In the genomic region with DNA sequence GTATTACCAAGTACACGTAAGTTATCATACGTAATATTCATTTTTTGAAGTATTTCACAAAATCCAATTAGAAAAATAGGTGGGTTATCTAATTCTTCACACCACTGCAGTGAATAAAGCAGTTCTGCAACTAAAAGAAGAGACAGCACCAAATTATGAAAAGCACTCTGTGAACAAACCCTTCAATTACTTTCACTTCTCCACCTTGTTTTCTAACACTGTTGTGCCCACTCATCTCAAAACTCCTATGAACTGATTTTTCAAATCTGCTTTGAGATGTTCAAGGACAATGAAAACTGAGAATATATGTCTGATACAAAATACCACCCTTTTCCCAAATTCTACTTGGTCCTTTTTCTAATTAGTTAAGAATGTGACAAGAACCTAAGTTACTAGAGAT, we compare ENCODE assay signal across 16 cellular contexts. TPM values are rescaled to one million over a fixed set of nuclear protein-coding genes. Genes with fewer than 3 reads are reported as not detected.
A peak's percentile ranks its signal among the peaks of the same experiment; 100 is the strongest.
DNase-seq lines count a peak whose midpoint lies in the region; ATAC-seq, FAIRE-seq and TF ChIP-seq lines count a peak whose summit lies in the region.
"Had no signal": no experiment of that assay in that cellular context is flagged by ENCODE, and none has a peak within 500 bp of the region (broad histone marks: within the 10 kb centered on the region; RNA-seq: fewer than 3 reads in every experiment).

No MANE protein-coding gene starts in this region.

- no peak overlapping the region for H2BK120ac ChIP-seq in neuronal stem cell (ENCODE audit: low read depth, low read length)

- no peak for FAIRE-seq in RCC 7860 (lab: Jason Lieb, UNC)
- FAIRE-seq: small intestine had no signal

- no peak overlapping the region for H3K4me2 ChIP-seq in neuronal stem cell (ENCODE audit: insufficient read depth, low read length, poor library complexity, severe bottlenecking)

- H3K27ac ChIP-seq in neuronal stem cell (replicated peaks; ENCODE audit: low read length) = no peak overlapping the region
- H3K27ac ChIP-seq: heart right ventricle had no signal

- no peak overlapping the region for H2BK5ac ChIP-seq in neuronal stem cell (ENCODE audit: low read length)

- H3K23ac ChIP-seq in neuronal stem cell (ENCODE audit: low read depth, low read length, poor library complexity) = no peak overlapping the region

- ATAC-seq in GM19023 (IDR thresholded peaks at IDR 0.05; ENCODE audit: unreplicated experiment) = peak; percentile 67
- ATAC-seq in HG02610 (IDR thresholded peaks at IDR 0.05; ENCODE audit: unreplicated experiment) = peak; percentile 71
- peak; percentile 70 for ATAC-seq in HG03469 (IDR thresholded peaks at IDR 0.05; ENCODE audit: unreplicated experiment)
- ATAC-seq: heart right ventricle; naive thymus-derived CD8-positive, alpha-beta T cell had no signal

- no peak overlapping the region for H3K9ac ChIP-seq in neuronal stem cell (ENCODE audit: low read depth, low read length, poor library complexity)

- no peak overlapping the region for H3K4me3 ChIP-seq in neuronal stem cell (ENCODE audit: low read length in 2 of 2)
- H3K4me3 ChIP-seq: heart right ventricle had no signal

- no peak overlapping the region for H4K91ac ChIP-seq in neuronal stem cell (ENCODE audit: low read depth, low read length, poor library complexity)

- peak; percentile 9 for DNase-seq in GM13977 (ENCODE audit: low spot score)
- DNase-seq in activated CD4-positive, CD25-positive, alpha-beta regulatory T cell (lab: John Stamatoyannopoulos, UW) = no peak
- DNase-seq in neuronal stem cell (ENCODE audit: low spot score) = no peak
- DNase-seq in RCC 7860 (ENCODE audit: low spot score) = no peak
- no peak for DNase-seq in NCI-H1436 treated with DMSO at 0.1 percent for 48 hours (lab: John Stamatoyannopoulos, UW)
- DNase-seq: activated CD4-positive, alpha-beta memory T cell treated with anti-CD3 and anti-CD28 coated beads, Interleukin-2, amount 10 ng/mL, durations not matched to agents 7 days and 5 days; activated effector memory CD4-positive, alpha-beta T cell treated with anti-CD3 and anti-CD28 coated beads, Interleukin-2, amount 50 U/mL, for 16 hours; cerebellar nuclear complex; heart right ventricle; naive thymus-derived CD8-positive, alpha-beta T cell; NCI-H1048; NCI-H2171 treated with DMSO at 0.1 percent for 48 hours; small intestine had no signal

- H3K14ac ChIP-seq in neuronal stem cell (ENCODE audit: low read length) = no peak overlapping the region

- H3K4me1 ChIP-seq in neuronal stem cell (ENCODE audit: control insufficient read depth in 2 of 2, insufficient read depth in 1 of 2, low read depth in 1 of 2, low read length in 2 of 2) = no peaks in the 10 kb centered on the region
- H3K4me1 ChIP-seq: heart right ventricle had no signal

- no peaks in the 10 kb centered on the region for H3K27me3 ChIP-seq in neuronal stem cell (ENCODE audit: control insufficient read depth in 3 of 3, insufficient read depth in 3 of 3, low read depth in 1 of 3, low read length in 3 of 3)
- H3K27me3 ChIP-seq: heart right ventricle had no signal

- no peak overlapping the region for H3K18ac ChIP-seq in neuronal stem cell (ENCODE audit: low read length)

- no peak overlapping the region for H3K4ac ChIP-seq in neuronal stem cell (ENCODE audit: low read length)

- H2BK15ac ChIP-seq in neuronal stem cell (ENCODE audit: low read length) = no peak overlapping the region

- H3K9me3 ChIP-seq in neuronal stem cell (replicated peaks in 1 of 2; ENCODE audit: control insufficient read depth in 2 of 2, insufficient read depth in 1 of 2, low read depth in 1 of 2, low read length in 2 of 2) = no peaks in the 10 kb centered on the region
- H3K9me3 ChIP-seq: heart right ventricle had no signal

- WGBS in neuronal stem cell (ENCODE audit: extremely low coverage in 2 of 2, insufficient read length in 2 of 2, insufficient replicate concordance in 1 of 2), 2 donors = no CpG with 5 or more reads among the region's 2 CpGs

- H3K36me3 ChIP-seq in neuronal stem cell (replicated peaks in 1 of 2; ENCODE audit: control insufficient read depth in 2 of 2, insufficient read depth in 2 of 2, low read length in 2 of 2) = peaks cover 5 to 92% of the 10 kb centered on the region in 2 donors

- H3K79me1 ChIP-seq in neuronal stem cell (ENCODE audit: low read depth, low read length) = no peaks in the 10 kb centered on the region

- no peak for TF ChIP-seq CTCF in GM13977 (IDR thresholded peaks at IDR 0.05; ENCODE audit: extremely low read depth, insufficient read depth, missing control alignments)

- H2BK12ac ChIP-seq in neuronal stem cell (ENCODE audit: low read length) = no peak overlapping the region

- H4K8ac ChIP-seq in neuronal stem cell (ENCODE audit: low read depth, low read length) = no peak overlapping the region

- no peak overlapping the region for H2AK5ac ChIP-seq in neuronal stem cell (ENCODE audit: low read depth, low read length)

- in situ Hi-C loops in GM13977 (cut with MboI; ENCODE audit: low pct_unique_long_range_greater_than_20kb, low sequenced_read_pairs, unreplicated experiment) = no loop called here

- no peak overlapping the region for H2AFZ ChIP-seq in neuronal stem cell (ENCODE audit: low read length)

RNA-seq across cellular contexts. Expression of gene LTN1, which starts 39.4 kb away (rescaled TPM):
- polyA plus RNA-seq in neuronal stem cell (2013, experiment 1 of 2) = 10.3 TPM
- 9.7 TPM for polyA plus RNA-seq in neuronal stem cell (2013, experiment 2 of 2)
